ENCODE assay signal across 1 cellular context in the genomic region with DNA sequence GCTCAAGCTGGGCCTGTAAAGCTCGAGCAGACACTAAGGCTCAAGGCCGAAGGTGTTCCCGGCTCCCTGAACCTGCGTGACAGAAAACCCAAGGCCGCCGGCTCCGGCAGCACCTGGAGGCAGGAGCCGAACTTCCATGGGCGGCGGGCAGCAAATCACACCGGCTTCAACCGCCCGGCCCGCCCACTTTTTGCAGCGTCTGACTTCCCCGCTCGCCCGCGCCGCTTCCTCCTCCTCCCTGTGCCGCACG.
TF ChIP-seq lines count a peak whose summit lies in the region.

No MANE protein-coding gene starts in this region.

TF ChIP-seq in GM23338, 12 proteins besides CTCF, POLR2A, EP300 and RAD21 (continued from another document):
- TF ChIP-seq, protein P1, sequence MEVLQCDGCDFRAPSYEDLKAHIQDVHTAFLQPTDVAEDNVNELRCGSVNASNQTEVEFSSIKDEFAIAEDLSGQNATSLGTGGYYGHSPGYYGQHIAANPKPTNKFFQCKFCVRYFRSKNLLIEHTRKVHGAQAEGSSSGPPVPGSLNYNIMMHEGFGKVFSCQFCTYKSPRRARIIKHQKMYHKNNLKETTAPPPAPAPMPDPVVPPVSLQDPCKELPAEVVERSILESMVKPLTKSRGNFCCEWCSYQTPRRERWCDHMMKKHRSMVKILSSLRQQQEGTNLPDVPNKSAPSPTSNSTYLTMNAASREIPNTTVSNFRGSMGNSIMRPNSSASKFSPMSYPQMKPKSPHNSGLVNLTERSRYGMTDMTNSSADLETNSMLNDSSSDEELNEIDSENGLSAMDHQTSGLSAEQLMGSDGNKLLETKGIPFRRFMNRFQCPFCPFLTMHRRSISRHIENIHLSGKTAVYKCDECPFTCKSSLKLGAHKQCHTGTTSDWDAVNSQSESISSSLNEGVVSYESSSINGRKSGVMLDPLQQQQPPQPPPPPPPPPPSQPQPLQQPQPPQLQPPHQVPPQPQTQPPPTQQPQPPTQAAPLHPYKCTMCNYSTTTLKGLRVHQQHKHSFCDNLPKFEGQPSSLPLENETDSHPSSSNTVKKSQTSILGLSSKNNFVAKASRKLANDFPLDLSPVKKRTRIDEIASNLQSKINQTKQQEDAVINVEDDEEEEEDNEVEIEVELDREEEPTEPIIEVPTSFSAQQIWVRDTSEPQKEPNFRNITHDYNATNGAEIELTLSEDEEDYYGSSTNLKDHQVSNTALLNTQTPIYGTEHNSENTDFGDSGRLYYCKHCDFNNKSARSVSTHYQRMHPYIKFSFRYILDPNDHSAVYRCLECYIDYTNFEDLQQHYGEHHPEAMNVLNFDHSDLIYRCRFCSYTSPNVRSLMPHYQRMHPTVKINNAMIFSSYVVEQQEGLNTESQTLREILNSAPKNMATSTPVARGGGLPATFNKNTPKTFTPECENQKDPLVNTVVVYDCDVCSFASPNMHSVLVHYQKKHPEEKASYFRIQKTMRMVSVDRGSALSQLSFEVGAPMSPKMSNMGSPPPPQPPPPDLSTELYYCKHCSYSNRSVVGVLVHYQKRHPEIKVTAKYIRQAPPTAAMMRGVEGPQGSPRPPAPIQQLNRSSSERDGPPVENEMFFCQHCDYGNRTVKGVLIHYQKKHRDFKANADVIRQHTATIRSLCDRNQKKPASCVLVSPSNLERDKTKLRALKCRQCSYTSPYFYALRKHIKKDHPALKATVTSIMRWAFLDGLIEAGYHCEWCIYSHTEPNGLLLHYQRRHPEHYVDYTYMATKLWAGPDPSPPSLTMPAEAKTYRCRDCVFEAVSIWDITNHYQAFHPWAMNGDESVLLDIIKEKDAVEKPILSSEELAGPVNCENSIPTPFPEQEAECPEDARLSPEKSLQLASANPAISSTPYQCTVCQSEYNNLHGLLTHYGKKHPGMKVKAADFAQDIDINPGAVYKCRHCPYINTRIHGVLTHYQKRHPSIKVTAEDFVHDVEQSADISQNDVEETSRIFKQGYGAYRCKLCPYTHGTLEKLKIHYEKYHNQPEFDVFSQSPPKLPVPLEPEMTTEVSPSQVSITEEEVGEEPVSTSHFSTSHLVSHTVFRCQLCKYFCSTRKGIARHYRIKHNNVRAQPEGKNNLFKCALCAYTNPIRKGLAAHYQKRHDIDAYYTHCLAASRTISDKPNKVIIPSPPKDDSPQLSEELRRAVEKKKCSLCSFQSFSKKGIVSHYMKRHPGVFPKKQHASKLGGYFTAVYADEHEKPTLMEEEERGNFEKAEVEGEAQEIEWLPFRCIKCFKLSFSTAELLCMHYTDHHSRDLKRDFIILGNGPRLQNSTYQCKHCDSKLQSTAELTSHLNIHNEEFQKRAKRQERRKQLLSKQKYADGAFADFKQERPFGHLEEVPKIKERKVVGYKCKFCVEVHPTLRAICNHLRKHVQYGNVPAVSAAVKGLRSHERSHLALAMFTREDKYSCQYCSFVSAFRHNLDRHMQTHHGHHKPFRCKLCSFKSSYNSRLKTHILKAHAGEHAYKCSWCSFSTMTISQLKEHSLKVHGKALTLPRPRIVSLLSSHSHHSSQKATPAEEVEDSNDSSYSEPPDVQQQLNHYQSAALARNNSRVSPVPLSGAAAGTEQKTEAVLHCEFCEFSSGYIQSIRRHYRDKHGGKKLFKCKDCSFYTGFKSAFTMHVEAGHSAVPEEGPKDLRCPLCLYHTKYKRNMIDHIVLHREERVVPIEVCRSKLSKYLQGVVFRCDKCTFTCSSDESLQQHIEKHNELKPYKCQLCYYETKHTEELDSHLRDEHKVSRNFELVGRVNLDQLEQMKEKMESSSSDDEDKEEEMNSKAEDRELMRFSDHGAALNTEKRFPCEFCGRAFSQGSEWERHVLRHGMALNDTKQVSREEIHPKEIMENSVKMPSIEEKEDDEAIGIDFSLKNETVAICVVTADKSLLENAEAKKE (CRISPR knock-in tag; IDR thresholded peaks at IDR 0.05) = no peak
- no peak for TF ChIP-seq REST (IDR thresholded peaks at IDR 0.05; ENCODE audit: unreplicated experiment)
